ENCODE assay signal across 27 cellular contexts in genomic region chr1:3188150-3188971, GRCh38.
DNase-seq lines count a peak whose midpoint lies in the region; ATAC-seq and TF ChIP-seq lines count a peak whose summit lies in the region.
"Had no signal": no experiment of that assay in that cellular context is flagged by ENCODE, and none has a peak within 500 bp of the region (broad histone marks: within the 10 kb centered on the region; RNA-seq: fewer than 3 reads in every experiment).

No MANE protein-coding gene starts in this region.

- peaks cover 1% of the 10 kb centered on the region for H3K36me3 Mint-ChIP-seq in chondrocyte (ENCODE audit: low read depth)
- no peaks in the 10 kb centered on the region for H3K36me3 Mint-ChIP-seq in activated T-cell treated with anti-CD3 and anti-CD28 coated beads, Interleukin-2, amount 50 U/mL, for 24 hours (ENCODE audit: low read depth)
- H3K36me3 Mint-ChIP-seq: activated naive CD4-positive, alpha-beta T cell treated with anti-CD3 and anti-CD28 coated beads, Interleukin-2, amount 50 U/mL, for 24 hours; naive thymus-derived CD4-positive, alpha-beta T cell had no signal

- H3K4me3 ChIP-seq in lower lobe of right lung, result peak overlapping the region; percentile 27
- peak overlapping the region; percentile 31 to 37 for H3K4me3 ChIP-seq in tibial artery
- no peak overlapping the region for H3K4me3 ChIP-seq in ovary
- H3K4me3 ChIP-seq: HAP-1, SK-N-MC had no signal

- ATAC-seq in lower lobe of right lung, result peak; percentile 89 to 92
- ATAC-seq: naive thymus-derived CD4-positive, alpha-beta T cell had no signal

- H3K27me3 Mint-ChIP-seq in chondrocyte (ENCODE audit: low read depth), result no peaks in the 10 kb centered on the region
- peaks cover 57% of the 10 kb centered on the region for H3K27me3 Mint-ChIP-seq in activated T-cell treated with anti-CD3 and anti-CD28 coated beads, Interleukin-2, amount 50 U/mL, for 24 hours

- H3K9me3 ChIP-seq in lower lobe of right lung (no peaks in the 10 kb centered on the region), tibial artery (no peaks in the 10 kb centered on the region), ovary (no peaks in the 10 kb centered on the region)
- H3K9me3 ChIP-seq: Caco-2, HAP-1 had no signal

- peaks cover 41% of the 10 kb centered on the region for H3K4me1 Mint-ChIP-seq in chondrocyte (ENCODE audit: low read depth)
- H3K4me1 Mint-ChIP-seq in activated T-cell treated with anti-CD3 and anti-CD28 coated beads, Interleukin-2, amount 50 U/mL, for 24 hours (ENCODE audit: low read depth), result no peaks in the 10 kb centered on the region
- H3K4me1 Mint-ChIP-seq: activated naive CD4-positive, alpha-beta T cell treated with anti-CD3 and anti-CD28 coated beads, Interleukin-2, amount 50 U/mL, for 24 hours; central memory CD8-positive, alpha-beta T cell had no signal

- no peaks in the 10 kb centered on the region for H3K36me3 ChIP-seq in lower lobe of right lung
- H3K36me3 ChIP-seq in tibial artery, result no peaks in the 10 kb centered on the region
- H3K36me3 ChIP-seq in ovary, result no peaks in the 10 kb centered on the region
- H3K36me3 ChIP-seq: HAP-1 had no signal

- H3K4me3 Mint-ChIP-seq in chondrocyte (ENCODE audit: unreplicated experiment), result no peak overlapping the region
- H3K4me3 Mint-ChIP-seq in activated T-cell treated with anti-CD3 and anti-CD28 coated beads, Interleukin-2, amount 50 U/mL, for 24 hours, result no peak overlapping the region
- H3K4me3 Mint-ChIP-seq: activated naive CD4-positive, alpha-beta T cell treated with anti-CD3 and anti-CD28 coated beads, Interleukin-2, amount 50 U/mL, for 24 hours; central memory CD8-positive, alpha-beta T cell; naive thymus-derived CD4-positive, alpha-beta T cell; T-helper 1 cell treated with Interleukin-12 subunit alpha and Interleukin-12 subunit beta and Interleukin-4 antibody, amounts not matched to agents 30 μg/mL and 1 μg/mL, for 36 hours had no signal

- TF ChIP-seq CTCF in chondrocyte (IDR thresholded peaks at IDR 0.05), result no peak
- no peak for TF ChIP-seq CTCF in lower lobe of right lung (IDR thresholded peaks at IDR 0.05)
- no peak for TF ChIP-seq CTCF in tibial artery (IDR thresholded peaks at IDR 0.05)
- TF ChIP-seq CTCF in ovary (IDR thresholded peaks at IDR 0.05), result no peak

- no peaks in the 10 kb centered on the region for H3K9me3 Mint-ChIP-seq in chondrocyte (ENCODE audit: low read depth)
- H3K9me3 Mint-ChIP-seq in activated T-cell treated with anti-CD3 and anti-CD28 coated beads, Interleukin-2, amount 50 U/mL, for 24 hours, result no peaks in the 10 kb centered on the region
- H3K9me3 Mint-ChIP-seq: activated naive CD4-positive, alpha-beta T cell treated with anti-CD3 and anti-CD28 coated beads, Interleukin-2, amount 50 U/mL, for 24 hours; central memory CD8-positive, alpha-beta T cell; T-helper 1 cell treated with Interleukin-12 subunit alpha and Interleukin-12 subunit beta and Interleukin-4 antibody, amounts not matched to agents 30 μg/mL and 1 μg/mL, for 36 hours had no signal

- no peak for TF ChIP-seq POLR2A in ovary (IDR thresholded peaks at IDR 0.05)

- peak overlapping the region; percentile 88 for H3K27ac Mint-ChIP-seq in chondrocyte (ENCODE audit: unreplicated experiment)
- no peak overlapping the region for H3K27ac Mint-ChIP-seq in activated T-cell treated with anti-CD3 and anti-CD28 coated beads, Interleukin-2, amount 50 U/mL, for 24 hours
- H3K27ac Mint-ChIP-seq: activated naive CD4-positive, alpha-beta T cell treated with anti-CD3 and anti-CD28 coated beads, Interleukin-2, amount 50 U/mL, for 24 hours; naive thymus-derived CD4-positive, alpha-beta T cell; T-helper 1 cell treated with Interleukin-12 subunit alpha and Interleukin-12 subunit beta and Interleukin-4 antibody, amounts not matched to agents 30 μg/mL and 1 μg/mL, for 36 hours had no signal

- H3K27me3 ChIP-seq in lower lobe of right lung (ENCODE audit: low read depth) (peaks cover 13% of the 10 kb centered on the region), tibial artery (no peaks in the 10 kb centered on the region), ovary (no peaks in the 10 kb centered on the region)

- DNase-seq in NCI-H2029 treated with DMSO at 0.1 percent for 48 hours (lab: John Stamatoyannopoulos, UW) (peak; percentile 17), chondrocyte (ENCODE audit: low spot score) (no peak), lower lobe of right lung (peak; percentile 70), tibial artery (peak in 1 of 2 donors; percentile 83), ovary (no peak), NCI-H187 treated with DMSO at 0.1 percent for 48 hours (lab: John Stamatoyannopoulos, UW) (no peak)
- DNase-seq in activated T-cell treated with anti-CD3 and anti-CD28 coated beads, Interleukin-2, amount 50 U/mL, for 24 hours, result no peak
- DNase-seq: activated CD4-positive, alpha-beta T cell treated with anti-CD3 and anti-CD28 coated beads, Interleukin-2, amount 50 U/mL, for 48 hours; activated CD8-positive, alpha-beta memory T cell treated with anti-CD3 and anti-CD28 coated beads, Interleukin-2, amount 50 U/mL, for 4 hours; anterior cingulate cortex; Caco-2; DMS79 treated with DMSO at 0.1 percent for 48 hours; GF-D8; islet precursor cell; naive thymus-derived CD4-positive, alpha-beta T cell; NCI-H1417 treated with DMSO at 0.1 percent for 48 hours; NCI-H2107; NCI-H446; RPMI8226; stimulated activated CD4-positive, alpha-beta T cell treated with anti-CD3 and anti-CD28 coated beads, Interleukin-2, amount 100 ng/mL, for 24 hours had no signal

- intact Hi-C loops in lower lobe of right lung (cut with DNase I) (no loop called here), tibial artery (cut with DNase I; ENCODE audit: low total_unique reads) (no loop called here), ovary (cut with DNase I) (loop anchor here in 1 of 4 donors (10.0 kb wide), 1 partner anchor 436 kb away; the partner anchor contains the start of gene TPRG1L)

- H3K4me1 ChIP-seq in lower lobe of right lung (peaks cover 37% of the 10 kb centered on the region), tibial artery (peaks cover 3 to 100% (median 90%) of the 10 kb centered on the region in 4 donors), ovary (ENCODE audit: insufficient read depth) (peaks cover 16% of the 10 kb centered on the region)
- H3K4me1 ChIP-seq: HAP-1 had no signal

- 83 to 91% (median 88%) methylated on average over 34 of the region's 34 CpGs for WGBS in ovary, 3 donors

- H3K27ac ChIP-seq in lower lobe of right lung (peak overlapping the region; percentile 74), tibial artery (peak overlapping the region; percentile 91 to 98), ovary (no peak overlapping the region)
- H3K27ac ChIP-seq: C4-2B, KMS-11, SK-N-MC had no signal

- TF ChIP-seq EP300 in ovary (IDR thresholded peaks at IDR 0.05), result no peak

Comparison
In these comparisons a context has a peak if more than half of its experiments do, and no peak if none do; other contexts are left out.
1. DNase-seq: peak in NCI-H2029 treated with DMSO at 0.1 percent for 48 hours (single experiment) and lower lobe of right lung (single experiment); none in chondrocyte (single experiment), ovary (0 of 5), activated T-cell treated with anti-CD3 and anti-CD28 coated beads, Interleukin-2, amount 50 U/mL, for 24 hours (single experiment) and NCI-H187 treated with DMSO at 0.1 percent for 48 hours (single experiment).
2. H3K27ac ChIP-seq: peak in lower lobe of right lung (single experiment) and tibial artery (2 of 2); none in ovary (0 of 2).